1 cellular context compared by ENCODE assay signal in genomic region chr17:2421315-2422147, GRCh38.
TF ChIP-seq lines count a peak whose summit lies in the region.

No MANE protein-coding gene starts in this region.

TF ChIP-seq in HEK293, 187 proteins besides CTCF, POLR2A, EP300 and RAD21 (continued from another document):
- no peak for TF ChIP-seq ZNF398 (tag by site-specific recombination; IDR thresholded peaks at IDR 0.05)
